24 cellular contexts compared by ENCODE assay signal in the genomic region with DNA sequence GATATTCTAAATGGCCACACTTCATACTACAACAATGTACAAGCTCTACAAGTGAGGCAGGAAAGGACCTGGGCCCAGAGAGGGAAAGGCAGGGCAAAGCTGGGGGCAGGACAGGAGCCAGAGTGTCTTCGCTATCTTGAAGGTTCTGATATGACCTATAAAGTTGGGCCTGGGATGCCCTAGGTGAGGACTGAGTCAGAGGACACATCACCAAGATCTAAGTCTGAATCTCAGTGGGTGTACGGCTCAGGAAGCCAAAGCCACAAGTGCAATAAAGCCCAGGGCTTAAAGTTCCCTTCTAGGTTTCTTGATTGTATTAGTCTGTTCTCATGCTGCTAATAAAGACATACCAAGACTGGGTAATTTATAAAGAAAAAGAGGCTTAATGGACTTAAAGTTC.
A peak's percentile ranks its signal among the peaks of the same experiment; 100 is the strongest.
DNase-seq lines count a peak whose midpoint lies in the region; ATAC-seq, FAIRE-seq and TF ChIP-seq lines count a peak whose summit lies in the region.
"Had no signal": no experiment of that assay in that cellular context is flagged by ENCODE, and none has a peak within 500 bp of the region (broad histone marks: within the 10 kb centered on the region; RNA-seq: fewer than 3 reads in every experiment).

No MANE protein-coding gene starts in this region.

- TF ChIP-seq CTCF in type B pancreatic cell (conservative IDR thresholded peaks at IDR 0.05) = no peak

- H3K9me3 Mint-ChIP-seq in stimulated activated effector memory CD8-positive, alpha-beta T cell treated with anti-CD3 and anti-CD28 coated beads, Interleukin-12 subunit alpha, Interleukin-12 subunit beta, amount 100 ng/mL, for 72 hours = no peaks in the 10 kb centered on the region
- H3K9me3 Mint-ChIP-seq in type B pancreatic cell = no peaks in the 10 kb centered on the region
- H3K9me3 Mint-ChIP-seq: IgD-negative memory B cell had no signal

- peaks cover 7% of the 10 kb centered on the region for H3K4me1 Mint-ChIP-seq in stimulated activated effector memory CD8-positive, alpha-beta T cell treated with anti-CD3 and anti-CD28 coated beads, Interleukin-12 subunit alpha, Interleukin-12 subunit beta, amount 100 ng/mL, for 72 hours
- peaks cover 14% of the 10 kb centered on the region for H3K4me1 Mint-ChIP-seq in type B pancreatic cell (ENCODE audit: unreplicated experiment)
- H3K4me1 Mint-ChIP-seq: CD4-positive, alpha-beta memory T cell; IgD-negative memory B cell had no signal

- FAIRE-seq in GM18507 (lab: Jason Lieb, UNC) = peak; percentile 24
- FAIRE-seq: GM12878 had no signal

- no peaks in the 10 kb centered on the region for H3K36me3 Mint-ChIP-seq in stimulated activated effector memory CD8-positive, alpha-beta T cell treated with anti-CD3 and anti-CD28 coated beads, Interleukin-12 subunit alpha, Interleukin-12 subunit beta, amount 100 ng/mL, for 72 hours
- H3K36me3 Mint-ChIP-seq in type B pancreatic cell = peaks cover 6% of the 10 kb centered on the region
- H3K36me3 Mint-ChIP-seq: CD4-positive, alpha-beta memory T cell; IgD-negative memory B cell had no signal

- H3K27ac Mint-ChIP-seq in stimulated activated effector memory CD8-positive, alpha-beta T cell treated with anti-CD3 and anti-CD28 coated beads, Interleukin-12 subunit alpha, Interleukin-12 subunit beta, amount 100 ng/mL, for 72 hours = no peak overlapping the region
- no peak overlapping the region for H3K27ac Mint-ChIP-seq in type B pancreatic cell
- H3K27ac Mint-ChIP-seq: CD4-positive, alpha-beta memory T cell; IgD-negative memory B cell had no signal

- DNase-seq in ELR (ENCODE audit: low read depth) = peak; percentile 20
- DNase-seq in GM18507 (ENCODE audit: extremely low spot score, insufficient read length, low read depth) = no peak
- DNase-seq in RPMI7951 (ENCODE audit: low read depth) = peak; percentile 7
- DNase-seq in stimulated activated effector memory CD8-positive, alpha-beta T cell treated with anti-CD3 and anti-CD28 coated beads, Interleukin-12 subunit alpha, Interleukin-12 subunit beta, amount 100 ng/mL, for 72 hours (ENCODE audit: low spot score in 2 of 2) = no peak
- DNase-seq in type B pancreatic cell (ENCODE audit: extremely low spot score, unreplicated experiment) = no peak
- no peak for DNase-seq in stimulated activated CD4-positive, alpha-beta T cell treated with anti-CD3 and anti-CD28 coated beads, Interleukin-2, amount 100 ng/mL, for 24 hours
- DNase-seq: C1 segment of cervical spinal cord; CD4-positive, alpha-beta memory T cell; COR-L47; GDM1; GOT3; MV-4-11; NCI-H1105; NCI-H1436 treated with DMSO at 0.1 percent for 48 hours; NCI-H187 treated with DMSO at 0.1 percent for 48 hours; NCI-H226; NCI-H510A; NCI-H69; Peyer's patch; SK-N-SH; SW 1271 had no signal

- no peaks in the 10 kb centered on the region for H3K27me3 Mint-ChIP-seq in type B pancreatic cell

- H3K4me3 Mint-ChIP-seq in stimulated activated effector memory CD8-positive, alpha-beta T cell treated with anti-CD3 and anti-CD28 coated beads, Interleukin-12 subunit alpha, Interleukin-12 subunit beta, amount 100 ng/mL, for 72 hours = no peak overlapping the region
- no peak overlapping the region for H3K4me3 Mint-ChIP-seq in type B pancreatic cell
- H3K4me3 Mint-ChIP-seq: CD4-positive, alpha-beta memory T cell; IgD-negative memory B cell had no signal

- ATAC-seq in stimulated activated effector memory CD8-positive, alpha-beta T cell treated with anti-CD3 and anti-CD28 coated beads, Interleukin-12 subunit alpha, Interleukin-12 subunit beta, amount 100 ng/mL, for 72 hours = peak; percentile 73
- no peak for ATAC-seq in HG03175 (IDR thresholded peaks at IDR 0.05; ENCODE audit: unreplicated experiment)
- ATAC-seq: GM12878 had no signal

Comparison
In these comparisons a context has a peak if more than half of its experiments do, and no peak if none do; other contexts are left out.
1. DNase-seq: peak in ELR (single experiment) and RPMI7951 (single experiment); none in GM18507 (single experiment), stimulated activated effector memory CD8-positive, alpha-beta T cell treated with anti-CD3 and anti-CD28 coated beads, Interleukin-12 subunit alpha, Interleukin-12 subunit beta, amount 100 ng/mL, for 72 hours (0 of 2), type B pancreatic cell (single experiment) and stimulated activated CD4-positive, alpha-beta T cell treated with anti-CD3 and anti-CD28 coated beads, Interleukin-2, amount 100 ng/mL, for 24 hours (0 of 2).